In the genomic region with DNA sequence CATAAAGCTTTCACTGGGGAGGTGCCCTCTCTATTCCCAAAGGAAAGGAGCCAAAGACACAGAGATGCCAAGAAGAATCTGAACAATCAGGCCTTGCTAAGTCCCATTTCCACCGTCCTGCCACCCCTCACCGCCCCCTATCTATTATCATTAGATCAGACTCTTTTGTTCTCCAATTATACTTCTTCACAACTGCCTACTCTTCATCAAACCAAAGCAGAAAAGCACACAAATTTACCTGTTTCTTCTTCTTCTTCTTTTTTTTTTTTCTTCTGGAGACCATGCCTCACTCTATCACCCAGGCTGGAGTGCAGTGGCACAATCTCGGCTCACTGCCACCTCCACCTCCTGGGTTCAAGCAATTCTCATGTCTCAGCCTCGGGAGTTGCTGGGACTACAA, we compare ENCODE assay signal across 8 cellular contexts.
"Had no signal": no experiment of that assay in that cellular context is flagged by ENCODE, and none has a peak within 500 bp of the region (broad histone marks: within the 10 kb centered on the region; RNA-seq: fewer than 3 reads in every experiment).

No MANE protein-coding gene starts in this region.

- H3K4me3 ChIP-seq: GM23248, GM23338, HAP-1 had no signal

- H3K27ac ChIP-seq: GM23248 had no signal

- H3K9me3 ChIP-seq: HAP-1 had no signal

- H3K36me3 ChIP-seq: HAP-1 had no signal

- H3K4me3 Mint-ChIP-seq: GM23338, H9, HFFc6 had no signal

- H3K27ac Mint-ChIP-seq: GM23338, H9, HFFc6 had no signal

- H3K9me3 Mint-ChIP-seq: HFFc6 had no signal

- H3K9ac ChIP-seq: GM23248 had no signal

- DNase-seq: GM23248, GOT3, H7, H9, HCEC 1CT, HFFc6 had no signal
